Comparison of ENCODE assay signal across 26 cellular contexts in the genomic region with DNA sequence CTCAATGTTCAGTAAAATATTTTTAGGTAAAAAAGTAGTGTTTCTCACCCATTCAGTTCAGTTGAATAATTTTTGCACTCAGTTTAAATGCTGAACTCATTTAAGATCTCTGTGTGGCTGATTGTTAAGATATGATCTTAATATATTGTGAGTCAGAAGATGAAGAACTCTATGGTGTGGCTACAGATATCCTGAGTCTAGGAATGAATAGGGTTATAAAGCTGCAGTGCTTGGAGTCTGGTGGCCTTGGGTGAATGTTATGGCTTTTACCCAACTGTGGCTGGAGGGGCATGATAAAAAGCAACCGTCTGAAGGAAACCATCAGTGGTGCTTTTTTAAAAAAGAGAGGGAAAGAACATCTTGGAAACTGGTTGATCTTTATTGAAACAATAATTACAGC.
"Had no signal": no experiment of that assay in that cellular context is flagged by ENCODE, and none has a peak within 500 bp of the region (broad histone marks: within the 10 kb centered on the region; RNA-seq: fewer than 3 reads in every experiment).

No MANE protein-coding gene starts in this region.

- H3K9me3 Mint-ChIP-seq: immature natural killer cell; naive thymus-derived CD8-positive, alpha-beta T cell had no signal

- H3K27me3 Mint-ChIP-seq: progenitor cell of endocrine pancreas had no signal

- H3K4me3 Mint-ChIP-seq: immature natural killer cell; naive thymus-derived CD8-positive, alpha-beta T cell; nephron; neural progenitor cell; stimulated activated naive B cell treated with anti-CD40 and anti-IgM and Interleukin-4, amounts not matched to agents 10 μg/mL and 1 μg/mL and 100 μg/mL, for 72 hours had no signal

- H3K27ac Mint-ChIP-seq: immature natural killer cell; naive thymus-derived CD8-positive, alpha-beta T cell; nephron; neural progenitor cell; progenitor cell of endocrine pancreas; stimulated activated naive B cell treated with anti-CD40 and anti-IgM and Interleukin-4, amounts not matched to agents 10 μg/mL and 1 μg/mL and 100 μg/mL, for 72 hours had no signal

- H3K4me1 Mint-ChIP-seq: immature natural killer cell; naive thymus-derived CD8-positive, alpha-beta T cell; nephron; neural progenitor cell had no signal

- H3K36me3 Mint-ChIP-seq: immature natural killer cell; naive thymus-derived CD8-positive, alpha-beta T cell; neural progenitor cell had no signal

- ATAC-seq: left colon; left lung; lower lobe of right lung; naive thymus-derived CD8-positive, alpha-beta T cell; right lobe of liver; stimulated activated naive B cell treated with anti-CD40 and anti-IgM and Interleukin-4, amounts not matched to agents 10 μg/mL and 1 μg/mL and 100 μg/mL, for 72 hours; stimulated activated naive CD8-positive, alpha-beta T cell treated with anti-CD3 and anti-CD28 coated beads, Interleukin-15, Interleukin-2, amounts not matched to agents 100 U/mL and 50 U/mL, for 24 hours had no signal

- DNase-seq: hypothalamus; immature natural killer cell; kidney; left colon; left lung; lower lobe of right lung; mammary epithelial cell; mesenchymal stem cell; naive thymus-derived CD8-positive, alpha-beta T cell; occipital lobe; ovary; right lobe of liver; stimulated activated CD4-positive, alpha-beta T cell treated with anti-CD3 and anti-CD28 coated beads, Interleukin-1b, Interleukin-23, amount 100 ng/mL, for 48 hours; stimulated activated CD4-positive, alpha-beta T cell treated with anti-CD3 and anti-CD28 coated beads, Interleukin-2, amount 100 ng/mL, for 48 hours; stimulated activated CD4-positive, alpha-beta T cell treated with anti-CD3 and anti-CD28 coated beads, Interleukin-4, amount 100 ng/mL, for 4 hours; stimulated activated CD8-positive, alpha-beta memory T cell treated with anti-CD3 and anti-CD28 coated beads, Interleukin-4, amount 100 ng/mL, for 48 hours; stimulated activated naive B cell treated with anti-CD40 and anti-IgM and Interleukin-4, amounts not matched to agents 10 μg/mL and 1 μg/mL and 100 μg/mL, for 72 hours; stimulated activated naive CD8-positive, alpha-beta T cell treated with anti-CD3 and anti-CD28 coated beads, Interleukin-15, Interleukin-2, amounts not matched to agents 100 U/mL and 50 U/mL, for 24 hours; stomach; testis; thyroid gland; transverse colon; upper lobe of left lung had no signal
